ENCODE assay signal across 14 cellular contexts in the genomic region with DNA sequence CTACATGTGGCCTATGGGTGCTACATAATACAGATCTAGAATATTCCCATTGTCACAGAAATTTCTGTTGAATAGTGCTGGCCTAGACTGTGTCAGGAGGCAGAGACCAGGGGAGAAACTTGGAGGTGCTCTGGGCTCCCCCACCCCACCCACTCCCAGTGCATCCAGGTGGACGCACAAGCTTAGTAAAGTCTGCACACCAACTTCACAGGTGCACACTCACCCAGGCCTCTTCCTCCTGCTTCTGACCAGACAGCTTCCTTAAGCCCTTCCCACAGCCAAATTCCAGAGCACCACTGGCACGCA. TPM values are rescaled to one million over a fixed set of nuclear protein-coding genes. Genes with fewer than 3 reads are reported as not detected.
DNase-seq lines count a peak whose midpoint lies in the region; ATAC-seq and TF ChIP-seq lines count a peak whose summit lies in the region.
"Had no signal": no experiment of that assay in that cellular context is flagged by ENCODE, and none has a peak within 500 bp of the region (broad histone marks: within the 10 kb centered on the region; RNA-seq: fewer than 3 reads in every experiment).

No MANE protein-coding gene starts in this region.

- no peaks in the 10 kb centered on the region for H3K27me3 ChIP-seq in H7 (ENCODE audit: control insufficient read depth, insufficient read depth, low read length)
- H3K27me3 ChIP-seq in osteoblast (ENCODE audit: insufficient read depth, low read length): no peaks in the 10 kb centered on the region
- H3K27me3 ChIP-seq: esophagus muscularis mucosa, suprapubic skin had no signal

- no peaks in the 10 kb centered on the region for H3K9me3 ChIP-seq in osteoblast (ENCODE audit: low read depth, low read length)
- H3K9me3 ChIP-seq: esophagus muscularis mucosa, suprapubic skin had no signal

- H3K4me1 Mint-ChIP-seq in chondrocyte (ENCODE audit: low read depth): peaks cover 27% of the 10 kb centered on the region
- H3K4me1 Mint-ChIP-seq: memory B cell had no signal

- no peaks in the 10 kb centered on the region for H3K9me3 Mint-ChIP-seq in chondrocyte (ENCODE audit: low read depth)
- H3K9me3 Mint-ChIP-seq: activated CD4-positive, alpha-beta T cell treated with anti-CD3 and anti-CD28 coated beads, Interleukin-2, amount 10 ng/mL, durations not matched to agents 7 days and 5 days; CD8-positive, alpha-beta T cell; HFFc6; memory B cell; natural killer cell treated with Interleukin-12 subunit alpha and Interleukin-12 subunit beta and Interleukin-15 and Interleukin-18, amount 100 ng/mL, for 72 hours had no signal

- H3K4me3 ChIP-seq in H7 (ENCODE audit: insufficient read depth, low read depth, low read length): no peak overlapping the region
- no peak overlapping the region for H3K4me3 ChIP-seq in osteoblast (ENCODE audit: insufficient read depth, low read length)
- H3K4me3 ChIP-seq: esophagus muscularis mucosa, suprapubic skin had no signal

- H3K4me1 ChIP-seq in osteoblast (ENCODE audit: insufficient read depth, low read length): peaks cover 11% of the 10 kb centered on the region
- H3K4me1 ChIP-seq: suprapubic skin had no signal

- H3K36me3 ChIP-seq in H7 (replicated peaks; ENCODE audit: control insufficient read depth, insufficient read depth, low read length) (no peaks in the 10 kb centered on the region), osteoblast (ENCODE audit: insufficient read depth, low read length) (no peaks in the 10 kb centered on the region)
- H3K36me3 ChIP-seq: suprapubic skin had no signal

- peak overlapping the region; percentile 12 for H3K27ac ChIP-seq in osteoblast (ENCODE audit: low read depth, low read length)
- H3K27ac ChIP-seq: esophagus muscularis mucosa, suprapubic skin had no signal

- peak overlapping the region; percentile 74 for H3K27ac Mint-ChIP-seq in chondrocyte (ENCODE audit: unreplicated experiment)
- H3K27ac Mint-ChIP-seq: activated CD4-positive, alpha-beta T cell treated with anti-CD3 and anti-CD28 coated beads, Interleukin-2, amount 10 ng/mL, durations not matched to agents 7 days and 5 days; CD8-positive, alpha-beta T cell; HFFc6; memory B cell; natural killer cell treated with Interleukin-12 subunit alpha and Interleukin-12 subunit beta and Interleukin-15 and Interleukin-18, amount 100 ng/mL, for 72 hours had no signal

- no peaks in the 10 kb centered on the region for H3K27me3 Mint-ChIP-seq in chondrocyte (ENCODE audit: low read depth)
- H3K27me3 Mint-ChIP-seq: natural killer cell treated with Interleukin-12 subunit alpha and Interleukin-12 subunit beta and Interleukin-15 and Interleukin-18, amount 100 ng/mL, for 72 hours had no signal

- H2AFZ ChIP-seq in osteoblast (ENCODE audit: low read length): peak overlapping the region; percentile 70

- no peak overlapping the region for H3K4me3 Mint-ChIP-seq in chondrocyte (ENCODE audit: unreplicated experiment)
- H3K4me3 Mint-ChIP-seq: activated CD4-positive, alpha-beta T cell treated with anti-CD3 and anti-CD28 coated beads, Interleukin-2, amount 10 ng/mL, durations not matched to agents 7 days and 5 days; CD8-positive, alpha-beta T cell; HFFc6; memory B cell; natural killer cell treated with Interleukin-12 subunit alpha and Interleukin-12 subunit beta and Interleukin-15 and Interleukin-18, amount 100 ng/mL, for 72 hours had no signal

- H3K79me2 ChIP-seq in osteoblast (ENCODE audit: insufficient read depth, low read length): no peaks in the 10 kb centered on the region

- DNase-seq in H7: peak; percentile 56
- no peak for DNase-seq in chondrocyte (ENCODE audit: low spot score)
- no peak for DNase-seq in osteoblast (ENCODE audit: insufficient read length, low spot score, missing footprints)
- DNase-seq in epidermal melanocyte (ENCODE audit: insufficient read length, low spot score): no peak
- DNase-seq: activated CD4-positive, alpha-beta T cell treated with anti-CD3 and anti-CD28 coated beads, Interleukin-2, amount 10 ng/mL, durations not matched to agents 7 days and 5 days; amniotic stem cell; CD8-positive, alpha-beta T cell had no signal

- peak overlapping the region; percentile 61 for H3K4me2 ChIP-seq in osteoblast (ENCODE audit: insufficient read depth, low read length)

- H3K36me3 Mint-ChIP-seq in chondrocyte (ENCODE audit: low read depth): no peaks in the 10 kb centered on the region
- H3K36me3 Mint-ChIP-seq: CD8-positive, alpha-beta T cell; memory B cell; natural killer cell treated with Interleukin-12 subunit alpha and Interleukin-12 subunit beta and Interleukin-15 and Interleukin-18, amount 100 ng/mL, for 72 hours had no signal

- no peak for ATAC-seq in GM18909 (IDR thresholded peaks at IDR 0.05; ENCODE audit: poor library complexity, unreplicated experiment)
- no peak for ATAC-seq in GM19467 (IDR thresholded peaks at IDR 0.05; ENCODE audit: unreplicated experiment)
- ATAC-seq: CD8-positive, alpha-beta T cell; natural killer cell treated with Interleukin-12 subunit alpha and Interleukin-12 subunit beta and Interleukin-15 and Interleukin-18, amount 100 ng/mL, for 72 hours had no signal

- TF ChIP-seq CTCF in chondrocyte (IDR thresholded peaks at IDR 0.05): no peak
- TF ChIP-seq CTCF in osteoblast (IDR thresholded peaks at IDR 0.05; ENCODE audit: extremely low read depth, low read depth, low read length): no peak

- H4K20me1 ChIP-seq in osteoblast (ENCODE audit: insufficient read depth, low read length): no peaks in the 10 kb centered on the region

RNA-seq across cellular contexts. Expression of gene CNP, which starts 7.6 kb away (rescaled TPM):
- 32.8 and 46.1 TPM in 2 replicates for total RNA-seq in H7 (2014; rRNA removed; shearing (Covaris generic))
- 78.3 to 86.0 TPM (median 79.4 TPM) in 3 replicates for total RNA-seq in chondrocyte
- total RNA-seq in osteoblast: 87.6 and 96.4 TPM in 2 replicates

RNA-seq across cellular contexts. Expression of gene ODAD4, which starts 28.6 kb away (rescaled TPM):
- total RNA-seq in H7 (2014; rRNA removed; shearing (Covaris generic)): 0.28 and 0.85 TPM in 2 replicates
- total RNA-seq in chondrocyte: 0.70 to 0.99 TPM (median 0.77 TPM) in 3 replicates
- 1.1 and 1.5 TPM in 2 replicates for total RNA-seq in osteoblast

RNA-seq across cellular contexts. Expression of gene ACLY, which starts 40.2 kb away (rescaled TPM):
- 235 and 260 TPM in 2 replicates for total RNA-seq in H7 (2014; rRNA removed; shearing (Covaris generic))
- total RNA-seq in chondrocyte (181 to 189 TPM (median 187 TPM) in 3 replicates), osteoblast (271 and 273 TPM in 2 replicates)

RNA-seq across cellular contexts. Expression of gene DNAJC7, which starts 58.3 kb away (rescaled TPM):
- 83.4 and 97.3 TPM in 2 replicates for total RNA-seq in H7 (2014; rRNA removed; shearing (Covaris generic))
- total RNA-seq in chondrocyte (51.1 to 61.0 TPM (median 51.2 TPM) in 3 replicates), osteoblast (75.3 and 76.3 TPM in 2 replicates)
